In the genomic region with DNA sequence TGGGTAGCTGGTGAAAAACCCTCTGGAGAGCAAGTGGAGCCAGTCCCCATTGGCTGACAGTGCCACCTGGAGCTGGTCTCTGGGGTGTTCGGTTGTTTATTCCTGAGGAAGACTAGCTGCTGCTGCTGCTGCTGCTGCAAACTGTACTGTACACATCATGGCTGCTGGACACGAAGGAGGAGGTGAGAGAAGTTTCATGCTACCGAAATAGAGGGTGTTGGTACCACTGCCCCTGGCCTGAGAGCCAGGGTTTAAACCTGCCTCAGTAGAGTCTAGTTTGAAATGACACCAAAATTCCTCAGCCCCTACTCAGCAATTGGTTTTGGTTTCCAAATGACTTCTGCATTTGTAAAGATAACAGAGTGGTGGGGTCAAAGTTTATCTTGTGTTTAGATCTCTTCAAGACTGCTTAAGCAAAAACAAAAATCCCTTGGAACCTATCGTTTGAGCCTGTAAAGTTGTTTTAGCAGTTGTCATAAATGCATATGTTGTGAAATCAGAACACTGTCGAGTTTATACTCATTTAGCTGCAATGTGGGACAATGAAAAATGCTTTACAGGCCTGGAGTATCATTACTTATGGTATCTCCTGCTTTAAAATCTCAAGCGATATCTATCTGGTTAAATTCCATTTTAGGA, we compare ENCODE assay signal across 8 cellular contexts. TPM values are rescaled to one million over a fixed set of nuclear protein-coding genes. Genes with fewer than 3 reads are reported as not detected.
DNase-seq lines count a peak whose midpoint lies in the region; ATAC-seq and TF ChIP-seq lines count a peak whose summit lies in the region.

No MANE protein-coding gene starts in this region.

- no peak overlapping the region for H3K27ac ChIP-seq in WERI-Rb-1
- H3K27ac ChIP-seq in liver (ENCODE audit: low read depth in 1 of 2, low read length in 2 of 2), result no peak overlapping the region

- DNase-seq in EL, result peak; percentile 90
- DNase-seq in WERI-Rb-1, result no peak
- no peak for DNase-seq in COR-L47 (lab: John Stamatoyannopoulos, UW)
- DNase-seq in stimulated activated CD4-positive, alpha-beta T cell treated with anti-CD3 and anti-CD28 coated beads, Interleukin-4, amount 100 ng/mL, for 4 hours, result no peak
- DNase-seq in ecto neural progenitor cell (ENCODE audit: low spot score), result no peak
- no peak for DNase-seq in Right ventricle myocardium superior

- intact Hi-C loops in Right ventricle myocardium superior (cut with DNase I), result no loop called here

- H3K36me3 ChIP-seq in WERI-Rb-1 (peaks cover 12% of the 10 kb centered on the region), liver (ENCODE audit: control insufficient read depth in 4 of 4, insufficient read depth in 3 of 4, low read depth in 1 of 4, low read length in 3 of 4) (peaks cover 3 to 12% (median 7%) of the 10 kb centered on the region in 4 donors)

- H3K4me3 ChIP-seq in WERI-Rb-1 (ENCODE audit: low read depth, low read length), result no peak overlapping the region
- H3K4me3 ChIP-seq in liver (ENCODE audit: low read depth in 1 of 3, low read length in 3 of 3), result no peak overlapping the region

- H3K4me1 ChIP-seq in liver (ENCODE audit: control insufficient read depth in 4 of 4, insufficient read depth in 4 of 4, low read length in 3 of 4), result peaks cover 5 to 34% (median 14%) of the 10 kb centered on the region in 4 donors

- H3K9ac ChIP-seq in liver (ENCODE audit: low read depth in 1 of 2, low read length in 2 of 2), result no peak overlapping the region

- peak; percentile 50 to 51 for TF ChIP-seq RAD21 in liver (IDR thresholded peaks at IDR 0.05)

- 53% methylated on average over 6 of the region's 6 CpGs for WGBS in liver

- H3K27me3 ChIP-seq in WERI-Rb-1 (ENCODE audit: insufficient read depth, low read depth, severe bottlenecking) (no peaks in the 10 kb centered on the region), liver (ENCODE audit: control insufficient read depth in 4 of 4, insufficient read depth in 4 of 4, low read length in 3 of 4) (no peaks in the 10 kb centered on the region)

- H3K9me3 ChIP-seq in WERI-Rb-1 (ENCODE audit: severe bottlenecking) (no peaks in the 10 kb centered on the region), liver (ENCODE audit: control insufficient read depth in 4 of 4, low read length in 3 of 4) (no peaks in the 10 kb centered on the region)

- TF ChIP-seq CTCF in WERI-Rb-1 (IDR thresholded peaks at IDR 0.05; ENCODE audit: low read depth, low read length), result 0 out of 2 replicates have a peak, but pooled peaks have one; percentile 8
- TF ChIP-seq CTCF in liver (IDR thresholded peaks at IDR 0.05; ENCODE audit: low read depth, low read length, missing input control), result peak; percentile 2

- ATAC-seq in HG02763 (IDR thresholded peaks at IDR 0.05; ENCODE audit: unreplicated experiment) (peak; percentile 30), Right ventricle myocardium superior (ENCODE audit: poor library complexity) (no peak)

TF ChIP-seq in liver, 16 proteins besides CTCF, POLR2A, EP300 and RAD21:
- TF ChIP-seq GABPA (IDR thresholded peaks at IDR 0.05 in 1 of 2, conservative IDR thresholded peaks at IDR 0.05 in 1 of 2), result no peak

RNA-seq across cellular contexts. Expression of gene CYB5B, which starts 40.8 kb away (rescaled TPM):
- total RNA-seq in liver, result 10 to 100 TPM; 50.8 to 86.3 TPM
- polyA plus RNA-seq in liver, result 10 to 100 TPM; 38.7 to 40.8 TPM
- total RNA-seq in Right ventricle myocardium superior, result 55.4 TPM
